In the genomic region with DNA sequence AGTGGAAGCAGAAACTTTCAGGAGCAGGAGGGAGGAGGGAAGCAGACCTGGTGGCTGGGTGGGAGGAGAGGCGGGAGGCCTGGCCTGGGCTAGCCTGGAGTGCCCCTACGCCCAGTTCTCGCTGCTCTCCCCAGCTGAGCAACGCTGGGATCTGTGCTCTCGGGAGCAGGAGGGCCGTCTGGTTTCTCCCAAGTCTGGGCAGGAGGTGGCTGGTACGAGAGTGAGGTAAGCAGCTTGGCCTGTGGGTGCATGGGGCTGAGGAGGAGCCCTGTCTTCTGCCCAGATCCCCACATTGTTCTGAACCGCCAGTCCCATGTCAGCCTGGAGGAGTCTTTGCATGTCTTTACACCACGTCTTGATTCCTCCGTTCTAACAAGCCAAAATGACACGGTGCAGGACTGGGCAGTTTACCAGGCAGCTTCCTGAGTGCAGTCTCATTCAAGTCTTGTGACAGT, we compare ENCODE assay signal across 13 cellular contexts. TPM values are rescaled to one million over a fixed set of nuclear protein-coding genes. Genes with fewer than 3 reads are reported as not detected.
DNase-seq lines count a peak whose midpoint lies in the region; ATAC-seq and TF ChIP-seq lines count a peak whose summit lies in the region.
"Had no signal": no experiment of that assay in that cellular context is flagged by ENCODE, and none has a peak within 500 bp of the region (broad histone marks: within the 10 kb centered on the region; RNA-seq: fewer than 3 reads in every experiment).

No MANE protein-coding gene starts in this region.

- H3K4me1 Mint-ChIP-seq in neural progenitor cell, result peaks cover 83% of the 10 kb centered on the region

- CTCF ChIA-PET in RWPE1 (lab: Yijun Ruan, JAX), result interaction anchor here (0.5 to 1.3 kb wide), 4 partner anchors 36 to 208 kb away, joined by 3 to 4 read pairs (median 3); no protein-coding TSS in a partner anchor

- peak overlapping the region; percentile 85 for H3K27ac Mint-ChIP-seq in neural progenitor cell
- no peak overlapping the region for H3K27ac Mint-ChIP-seq in activated naive CD4-positive, alpha-beta T cell treated with anti-CD3 and anti-CD28 coated beads, Interleukin-2, amount 50 U/mL, for 72 hours
- H3K27ac Mint-ChIP-seq: activated naive CD8-positive, alpha-beta T cell treated with anti-CD3 and anti-CD28 coated beads, Interleukin-2, amount 50 U/mL, for 24 hours; type B pancreatic cell had no signal

- H3K4me3 Mint-ChIP-seq in neural progenitor cell, result peak overlapping the region; percentile 52
- H3K4me3 Mint-ChIP-seq: activated naive CD8-positive, alpha-beta T cell treated with anti-CD3 and anti-CD28 coated beads, Interleukin-2, amount 50 U/mL, for 24 hours; type B pancreatic cell had no signal

- H3K27me3 Mint-ChIP-seq in neural progenitor cell (ENCODE audit: insufficient read depth, low read depth), result peaks cover 5% of the 10 kb centered on the region
- H3K27me3 Mint-ChIP-seq: type B pancreatic cell had no signal

- peaks cover 2% of the 10 kb centered on the region for H3F3A ChIP-seq in neural progenitor cell (ENCODE audit: low read depth)

- no peak overlapping the region for H3K4me2 ChIP-seq in neural progenitor cell

- no peaks in the 10 kb centered on the region for H3K36me3 Mint-ChIP-seq in neural progenitor cell
- no peaks in the 10 kb centered on the region for H3K36me3 Mint-ChIP-seq in activated naive CD4-positive, alpha-beta T cell treated with anti-CD3 and anti-CD28 coated beads, Interleukin-2, amount 50 U/mL, for 72 hours
- H3K36me3 Mint-ChIP-seq: type B pancreatic cell had no signal

- peaks cover 91% of the 10 kb centered on the region for H4K20me1 ChIP-seq in neural progenitor cell (ENCODE audit: low read depth)

- DNase-seq in AG08396 (ENCODE audit: low spot score) (peak; percentile 36), RWPE1 (ENCODE audit: low spot score) (peak; percentile 54), fibroblast of the aortic adventitia (ENCODE audit: low read depth) (peak; percentile 53), neural progenitor cell (ENCODE audit: low spot score) (no peak), putamen (ENCODE audit: low spot score) (no peak), cerebellum (ENCODE audit: low spot score) (no peak), NCI-H2029 (lab: John Stamatoyannopoulos, UW) (no peak)
- DNase-seq in activated naive CD4-positive, alpha-beta T cell treated with anti-CD3 and anti-CD28 coated beads, Interleukin-2, amount 50 U/mL, for 72 hours (ENCODE audit: low spot score in 2 of 2), result no peak
- DNase-seq: activated CD4-positive, alpha-beta T cell treated with anti-CD3 and anti-CD28 coated beads, Interleukin-2, amount 50 U/mL, for 4 hours; activated naive CD8-positive, alpha-beta T cell treated with anti-CD3 and anti-CD28 coated beads, Interleukin-2, amount 50 U/mL, for 24 hours; NCI-H2081 treated with DMSO at 0.1 percent for 48 hours; stimulated activated CD4-positive, alpha-beta T cell treated with anti-CD3 and anti-CD28 coated beads, Interleukin-4, amount 100 ng/mL, for 1 hour had no signal

- H3K9me3 Mint-ChIP-seq in neural progenitor cell, result no peaks in the 10 kb centered on the region
- no peaks in the 10 kb centered on the region for H3K9me3 Mint-ChIP-seq in activated naive CD4-positive, alpha-beta T cell treated with anti-CD3 and anti-CD28 coated beads, Interleukin-2, amount 50 U/mL, for 72 hours
- H3K9me3 Mint-ChIP-seq: activated naive CD8-positive, alpha-beta T cell treated with anti-CD3 and anti-CD28 coated beads, Interleukin-2, amount 50 U/mL, for 24 hours; type B pancreatic cell had no signal

- H2AFZ ChIP-seq in neural progenitor cell (replicated peaks), result no peak overlapping the region

- POLR2A ChIA-PET in RWPE1 (lab: Yijun Ruan, JAX; ENCODE audit: low non-redundant PET), result no interaction called here

- H3K36me3 ChIP-seq in neural progenitor cell, result no peaks in the 10 kb centered on the region

- peaks cover 31% of the 10 kb centered on the region for H3K4me1 ChIP-seq in neural progenitor cell

- no peak for TF ChIP-seq CTCF in RWPE1 (conservative IDR thresholded peaks at IDR 0.05; ENCODE audit: low read depth)
- TF ChIP-seq CTCF in fibroblast of the aortic adventitia (IDR thresholded peaks at IDR 0.05; ENCODE audit: insufficient read depth, low read length), result no peak
- no peak for TF ChIP-seq CTCF in neural progenitor cell (IDR thresholded peaks at IDR 0.05)

- H3K9ac ChIP-seq in neural progenitor cell, result no peak overlapping the region

- no peaks in the 10 kb centered on the region for H3K9me3 ChIP-seq in neural progenitor cell (ENCODE audit: low read depth)

- H3K4me3 ChIP-seq in fibroblast of the aortic adventitia (ENCODE audit: low read depth, low read length) (no peak overlapping the region), neural progenitor cell (no peak overlapping the region)

- no peaks in the 10 kb centered on the region for H3K27me3 ChIP-seq in neural progenitor cell

- peak overlapping the region; percentile 94 for H3K27ac ChIP-seq in RWPE1
- no peak overlapping the region for H3K27ac ChIP-seq in neural progenitor cell

- no peak for ATAC-seq in activated naive CD4-positive, alpha-beta T cell treated with anti-CD3 and anti-CD28 coated beads, Interleukin-2, amount 50 U/mL, for 72 hours
- ATAC-seq: activated naive CD8-positive, alpha-beta T cell treated with anti-CD3 and anti-CD28 coated beads, Interleukin-2, amount 50 U/mL, for 24 hours had no signal

- no peaks in the 10 kb centered on the region for H3K79me2 ChIP-seq in neural progenitor cell (ENCODE audit: low read depth)

RNA-seq across cellular contexts. Expression of a gene that starts 15.0 kb away (rescaled TPM):
- 11.4 and 17.4 TPM in 2 replicates for total RNA-seq in fibroblast of the aortic adventitia (ENCODE audit: low replicate concordance)
- total RNA-seq in neural progenitor cell (ENCODE audit: low replicate concordance), result 24.3 and 41.7 TPM in 2 replicates
- under 1 TPM; 0.06 to 0.18 TPM for total RNA-seq in activated naive CD4-positive, alpha-beta T cell treated with anti-CD3 and anti-CD28 coated beads, Interleukin-2, amount 50 U/mL, for 72 hours
- 17.1 TPM for total RNA-seq in cerebellum

Comparison
In these comparisons a context has a peak if more than half of its experiments do, and no peak if none do; other contexts are left out.
1. DNase-seq: peak in AG08396 (single experiment), RWPE1 (single experiment) and fibroblast of the aortic adventitia (single experiment); none in neural progenitor cell (single experiment), putamen (single experiment), activated naive CD4-positive, alpha-beta T cell treated with anti-CD3 and anti-CD28 coated beads, Interleukin-2, amount 50 U/mL, for 72 hours (0 of 2), cerebellum (single experiment) and NCI-H2029 (single experiment).
2. RNA of a gene that starts 15.0 kb away (total RNA-seq): 24.3 to 41.7 TPM in neural progenitor cell, 11.4 to 17.4 TPM in fibroblast of the aortic adventitia and 17.1 TPM in cerebellum (single experiment); 0.06 to 0.18 TPM in activated naive CD4-positive, alpha-beta T cell treated with anti-CD3 and anti-CD28 coated beads, Interleukin-2, amount 50 U/mL, for 72 hours; every median in the first group is over 10 times any median in the second.